Comparison of ENCODE assay signal across 12 cellular contexts in the genomic region with DNA sequence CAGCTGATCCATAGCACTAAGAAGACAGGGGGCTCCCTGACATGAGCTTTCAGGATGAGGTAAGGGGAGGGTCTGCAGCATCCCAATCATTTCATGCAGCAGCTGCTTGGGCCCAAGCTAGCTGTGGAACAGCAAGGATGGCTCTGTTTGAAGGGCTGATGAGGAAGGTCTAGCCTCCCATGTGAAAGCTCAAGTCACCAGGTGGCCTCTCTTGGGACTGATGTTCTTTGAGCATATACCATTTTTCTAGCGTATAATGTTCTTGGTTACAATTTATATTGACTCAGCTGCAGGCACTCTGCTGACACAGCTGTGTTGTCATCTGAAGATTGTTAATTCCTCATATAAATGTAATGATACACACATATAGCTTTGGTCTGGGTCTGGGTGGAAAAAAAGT.
"Had no signal": no experiment of that assay in that cellular context is flagged by ENCODE, and none has a peak within 500 bp of the region (broad histone marks: within the 10 kb centered on the region; RNA-seq: fewer than 3 reads in every experiment).

No MANE protein-coding gene starts in this region.

- H3K27me3 ChIP-seq: cardiac muscle cell, heart left ventricle, neutrophil, uterus had no signal

- ATAC-seq: heart left ventricle; left colon; naive thymus-derived CD4-positive, alpha-beta T cell had no signal

- H3K36me3 ChIP-seq: cardiac muscle cell, heart left ventricle, neutrophil, uterus had no signal

- H3K4me3 ChIP-seq: cardiac muscle cell, heart left ventricle, lung, skin epidermis, uterus had no signal

- DNase-seq: activated CD4-positive, alpha-beta memory T cell treated with anti-CD3 and anti-CD28 coated beads, Interleukin-2, amount 10 ng/mL, durations not matched to agents 7 days and 5 days; activated CD4-positive, alpha-beta T cell treated with anti-CD3 and anti-CD28 coated beads for 1 hour; aorta; heart left ventricle; left colon; naive thymus-derived CD4-positive, alpha-beta T cell; posterior cingulate gyrus; uterus had no signal
